Comparison of ENCODE assay signal across 20 cellular contexts in genomic region chr10:78272329-78272728, GRCh38.
"Had no signal": no experiment of that assay in that cellular context is flagged by ENCODE, and none has a peak within 500 bp of the region (broad histone marks: within the 10 kb centered on the region; RNA-seq: fewer than 3 reads in every experiment).

No MANE protein-coding gene starts in this region.

- H3K36me3 ChIP-seq: esophagus muscularis mucosa, gastrocnemius medialis, heart right ventricle, left lung, lower lobe of right lung had no signal

- H3K27ac Mint-ChIP-seq: mesothelial cell of epicardium, naive B cell had no signal

- H3K4me3 ChIP-seq: coronary artery, dorsolateral prefrontal cortex, esophagus muscularis mucosa, gastrocnemius medialis, heart right ventricle, left lung, lower lobe of right lung, mucosa of descending colon had no signal

- H3K4me3 Mint-ChIP-seq: mesothelial cell of epicardium, naive B cell had no signal

- H3K27me3 ChIP-seq: dorsolateral prefrontal cortex, esophagus muscularis mucosa, gastrocnemius medialis, heart right ventricle, left lung had no signal

- H3K27ac ChIP-seq: coronary artery, dorsolateral prefrontal cortex, esophagus muscularis mucosa, gastrocnemius medialis, heart right ventricle, left lung, lower lobe of right lung had no signal

- H3K9me3 ChIP-seq: gastrocnemius medialis, left lung, lower lobe of right lung, mucosa of descending colon had no signal

- H3K4me1 ChIP-seq: left lung had no signal

- DNase-seq: dermis blood vessel endothelial cell; dorsolateral prefrontal cortex; effector CD4-positive, alpha-beta T cell; effector memory CD4-positive, alpha-beta T cell; foreskin melanocyte; gastrocnemius medialis; glutamatergic neuron; head of caudate nucleus; heart right ventricle; hippocampal formation; left cardiac atrium; left lung; left ventricle myocardium superior; lower lobe of right lung; mesenchymal stem cell; mucosa of descending colon; naive B cell had no signal
